ENCODE assay signal across 34 cellular contexts in genomic region chr4:9792381-9792780, GRCh38. TPM values are rescaled to one million over a fixed set of nuclear protein-coding genes. Genes with fewer than 3 reads are reported as not detected.
"Had no signal": no experiment of that assay in that cellular context is flagged by ENCODE, and none has a peak within 500 bp of the region (broad histone marks: within the 10 kb centered on the region; RNA-seq: fewer than 3 reads in every experiment).

No MANE protein-coding gene starts in this region.

- H3K4me1 ChIP-seq: esophagus muscularis mucosa, heart right ventricle, left lung, prostate gland, right atrium auricular region, thyroid gland, vagina had no signal

- H3K9me3 ChIP-seq: esophagus muscularis mucosa, left lung, prostate gland, right atrium auricular region, thyroid gland, vagina had no signal

- H3K27ac ChIP-seq: dorsolateral prefrontal cortex, esophagus muscularis mucosa, heart right ventricle, left lung, prostate gland, right atrium auricular region, thyroid gland, vagina had no signal

- H3K36me3 ChIP-seq: esophagus muscularis mucosa, heart right ventricle, left lung, prostate gland, right atrium auricular region, thyroid gland, vagina had no signal

- FAIRE-seq: islet of Langerhans had no signal

- H3K4me2 ChIP-seq: smooth muscle cell had no signal

- H3K27me3 ChIP-seq: dorsolateral prefrontal cortex, esophagus muscularis mucosa, left lung, right atrium auricular region, thyroid gland, vagina had no signal

- DNase-seq: dorsolateral prefrontal cortex; effector CD4-positive, alpha-beta T cell; foreskin melanocyte; glutamatergic neuron; heart right ventricle; hippocampal formation; left cardiac atrium; left lung; mesendoderm; midbrain; naive thymus-derived CD4-positive, alpha-beta T cell; nucleus accumbens; stimulated activated CD4-positive, alpha-beta T cell treated with anti-CD3 and anti-CD28 coated beads, Interleukin-12 subunit alpha, Interleukin-12 subunit beta, amount 100 ng/mL, for 4 hours; stimulated activated CD4-positive, alpha-beta T cell treated with anti-CD3 and anti-CD28 coated beads, Interleukin-1b, Interleukin-23, amount 100 ng/mL, for 48 hours; stimulated activated CD4-positive, alpha-beta T cell treated with anti-CD3 and anti-CD28 coated beads, Interleukin-4, amount 100 ng/mL, for 1 hour; stimulated activated CD8-positive, alpha-beta memory T cell treated with anti-CD3 and anti-CD28 coated beads, Interleukin-4, amount 100 ng/mL, for 48 hours; stimulated activated naive CD4-positive, alpha-beta T cell; stimulated activated naive CD8-positive, alpha-beta T cell treated with anti-CD3 and anti-CD28 coated beads, Interleukin-15, amount 100 ng/mL, for 72 hours; thyroid gland; trophoblast cell had no signal

- H3K4me3 ChIP-seq: dorsolateral prefrontal cortex, esophagus muscularis mucosa, heart right ventricle, left lung, prostate gland, right atrium auricular region, smooth muscle cell, thyroid gland, vagina had no signal

RNA-seq across cellular contexts. Expression of gene DRD5, which starts 10.9 kb away (rescaled TPM):
- total RNA-seq: epithelial cell of proximal tubule; esophagus muscularis mucosa; fibroblast of lung; heart right ventricle; kidney epithelial cell; lung microvascular endothelial cell; mucosa of gallbladder; naive thymus-derived CD4-positive, alpha-beta T cell; osteocyte; prostate gland; sciatic nerve; smooth muscle cell; thyroid gland; ureter; vagina had no signal
- polyA plus RNA-seq: fibroblast of lung; naive thymus-derived CD4-positive, alpha-beta T cell; smooth muscle cell had no signal
